In the genomic region with DNA sequence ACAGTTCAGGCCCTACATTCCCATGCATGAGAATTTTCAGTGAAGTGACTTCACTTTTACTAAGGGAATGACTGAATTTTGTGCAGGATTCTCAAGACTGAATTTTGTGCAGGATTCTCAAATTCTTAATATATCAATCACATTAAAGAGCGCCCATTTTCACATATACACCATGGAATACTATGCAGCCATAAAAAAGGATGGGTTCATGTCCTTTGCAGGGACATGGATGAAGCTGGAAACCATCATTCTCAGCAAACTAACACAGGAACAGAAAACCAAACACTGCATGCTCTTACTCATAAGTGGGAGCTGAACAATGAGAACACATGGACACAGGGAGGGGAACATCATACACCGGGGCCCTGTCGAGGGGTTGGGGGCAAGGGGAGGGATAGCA, we compare ENCODE assay signal across 2 cellular contexts. TPM values are rescaled to one million over a fixed set of nuclear protein-coding genes. Genes with fewer than 3 reads are reported as not detected.
"Had no signal": no experiment of that assay in that cellular context is flagged by ENCODE, and none has a peak within 500 bp of the region (broad histone marks: within the 10 kb centered on the region; RNA-seq: fewer than 3 reads in every experiment).

No MANE protein-coding gene starts in this region.

RNA-seq across cellular contexts. Expression of a gene that starts 31.4 kb away (rescaled TPM):
- total RNA-seq: mononuclear cell; naive thymus-derived CD4-positive, alpha-beta T cell had no signal

RNA-seq across cellular contexts. Expression of a gene that starts 33.4 kb away (rescaled TPM):
- total RNA-seq: naive thymus-derived CD4-positive, alpha-beta T cell had no signal
